2 cellular contexts compared by ENCODE assay signal in the genomic region with DNA sequence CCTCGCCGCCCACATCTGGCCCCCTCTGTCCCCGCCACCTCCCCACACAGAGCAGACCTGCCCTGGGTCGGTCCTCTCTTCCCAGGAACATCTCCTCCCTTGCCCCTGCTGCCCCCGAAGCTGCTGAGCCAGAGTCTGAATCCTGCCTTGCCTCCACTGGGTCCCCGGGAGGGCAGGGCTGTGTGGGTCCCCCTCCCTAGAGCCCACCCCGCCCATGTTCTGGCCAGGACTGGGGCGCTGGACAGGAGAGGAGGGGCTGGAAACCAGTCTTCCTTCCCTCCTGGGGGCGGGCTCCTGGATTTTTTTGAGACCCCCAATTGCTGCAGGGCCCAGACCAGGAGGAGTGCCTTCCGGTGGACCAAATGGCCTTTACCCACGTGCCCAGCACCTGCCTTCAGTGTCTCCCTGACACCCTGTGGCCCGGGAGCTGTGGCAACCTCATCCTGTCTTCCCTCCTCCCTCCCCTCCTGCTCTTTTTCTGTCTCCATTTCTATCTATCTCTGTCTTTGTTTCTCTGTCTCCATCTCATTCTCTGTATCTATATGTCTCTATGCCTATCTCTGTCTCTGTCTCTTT.
TF ChIP-seq lines count a peak whose summit lies in the region.

No MANE protein-coding gene starts in this region.

TF ChIP-seq in IMR-90, 13 proteins besides CTCF, POLR2A, EP300 and RAD21:
- no peak for TF ChIP-seq MAFK (IDR thresholded peaks at IDR 0.05; ENCODE audit: low read depth, low read length)
- TF ChIP-seq MXI1 (IDR thresholded peaks at IDR 0.05; ENCODE audit: borderline replicate concordance, low read depth, low read length) = no peak
- TF ChIP-seq, protein P1, sequence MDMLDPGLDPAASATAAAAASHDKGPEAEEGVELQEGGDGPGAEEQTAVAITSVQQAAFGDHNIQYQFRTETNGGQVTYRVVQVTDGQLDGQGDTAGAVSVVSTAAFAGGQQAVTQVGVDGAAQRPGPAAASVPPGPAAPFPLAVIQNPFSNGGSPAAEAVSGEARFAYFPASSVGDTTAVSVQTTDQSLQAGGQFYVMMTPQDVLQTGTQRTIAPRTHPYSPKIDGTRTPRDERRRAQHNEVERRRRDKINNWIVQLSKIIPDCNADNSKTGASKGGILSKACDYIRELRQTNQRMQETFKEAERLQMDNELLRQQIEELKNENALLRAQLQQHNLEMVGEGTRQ (IDR thresholded peaks at IDR 0.05; ENCODE audit: low read depth, low read length) = no peak
TF ChIP-seq in IMR-90: peak in this region for 0.

TF ChIP-seq in H1, 55 proteins besides CTCF, POLR2A, EP300 and RAD21:
- TF ChIP-seq SRF (IDR thresholded peaks at IDR 0.05; ENCODE audit: low read depth, low read length) = no peak
- no peak for TF ChIP-seq FOSL1 (IDR thresholded peaks at IDR 0.05; ENCODE audit: insufficient read depth, low read depth, low read length)
- TF ChIP-seq, protein P2, sequence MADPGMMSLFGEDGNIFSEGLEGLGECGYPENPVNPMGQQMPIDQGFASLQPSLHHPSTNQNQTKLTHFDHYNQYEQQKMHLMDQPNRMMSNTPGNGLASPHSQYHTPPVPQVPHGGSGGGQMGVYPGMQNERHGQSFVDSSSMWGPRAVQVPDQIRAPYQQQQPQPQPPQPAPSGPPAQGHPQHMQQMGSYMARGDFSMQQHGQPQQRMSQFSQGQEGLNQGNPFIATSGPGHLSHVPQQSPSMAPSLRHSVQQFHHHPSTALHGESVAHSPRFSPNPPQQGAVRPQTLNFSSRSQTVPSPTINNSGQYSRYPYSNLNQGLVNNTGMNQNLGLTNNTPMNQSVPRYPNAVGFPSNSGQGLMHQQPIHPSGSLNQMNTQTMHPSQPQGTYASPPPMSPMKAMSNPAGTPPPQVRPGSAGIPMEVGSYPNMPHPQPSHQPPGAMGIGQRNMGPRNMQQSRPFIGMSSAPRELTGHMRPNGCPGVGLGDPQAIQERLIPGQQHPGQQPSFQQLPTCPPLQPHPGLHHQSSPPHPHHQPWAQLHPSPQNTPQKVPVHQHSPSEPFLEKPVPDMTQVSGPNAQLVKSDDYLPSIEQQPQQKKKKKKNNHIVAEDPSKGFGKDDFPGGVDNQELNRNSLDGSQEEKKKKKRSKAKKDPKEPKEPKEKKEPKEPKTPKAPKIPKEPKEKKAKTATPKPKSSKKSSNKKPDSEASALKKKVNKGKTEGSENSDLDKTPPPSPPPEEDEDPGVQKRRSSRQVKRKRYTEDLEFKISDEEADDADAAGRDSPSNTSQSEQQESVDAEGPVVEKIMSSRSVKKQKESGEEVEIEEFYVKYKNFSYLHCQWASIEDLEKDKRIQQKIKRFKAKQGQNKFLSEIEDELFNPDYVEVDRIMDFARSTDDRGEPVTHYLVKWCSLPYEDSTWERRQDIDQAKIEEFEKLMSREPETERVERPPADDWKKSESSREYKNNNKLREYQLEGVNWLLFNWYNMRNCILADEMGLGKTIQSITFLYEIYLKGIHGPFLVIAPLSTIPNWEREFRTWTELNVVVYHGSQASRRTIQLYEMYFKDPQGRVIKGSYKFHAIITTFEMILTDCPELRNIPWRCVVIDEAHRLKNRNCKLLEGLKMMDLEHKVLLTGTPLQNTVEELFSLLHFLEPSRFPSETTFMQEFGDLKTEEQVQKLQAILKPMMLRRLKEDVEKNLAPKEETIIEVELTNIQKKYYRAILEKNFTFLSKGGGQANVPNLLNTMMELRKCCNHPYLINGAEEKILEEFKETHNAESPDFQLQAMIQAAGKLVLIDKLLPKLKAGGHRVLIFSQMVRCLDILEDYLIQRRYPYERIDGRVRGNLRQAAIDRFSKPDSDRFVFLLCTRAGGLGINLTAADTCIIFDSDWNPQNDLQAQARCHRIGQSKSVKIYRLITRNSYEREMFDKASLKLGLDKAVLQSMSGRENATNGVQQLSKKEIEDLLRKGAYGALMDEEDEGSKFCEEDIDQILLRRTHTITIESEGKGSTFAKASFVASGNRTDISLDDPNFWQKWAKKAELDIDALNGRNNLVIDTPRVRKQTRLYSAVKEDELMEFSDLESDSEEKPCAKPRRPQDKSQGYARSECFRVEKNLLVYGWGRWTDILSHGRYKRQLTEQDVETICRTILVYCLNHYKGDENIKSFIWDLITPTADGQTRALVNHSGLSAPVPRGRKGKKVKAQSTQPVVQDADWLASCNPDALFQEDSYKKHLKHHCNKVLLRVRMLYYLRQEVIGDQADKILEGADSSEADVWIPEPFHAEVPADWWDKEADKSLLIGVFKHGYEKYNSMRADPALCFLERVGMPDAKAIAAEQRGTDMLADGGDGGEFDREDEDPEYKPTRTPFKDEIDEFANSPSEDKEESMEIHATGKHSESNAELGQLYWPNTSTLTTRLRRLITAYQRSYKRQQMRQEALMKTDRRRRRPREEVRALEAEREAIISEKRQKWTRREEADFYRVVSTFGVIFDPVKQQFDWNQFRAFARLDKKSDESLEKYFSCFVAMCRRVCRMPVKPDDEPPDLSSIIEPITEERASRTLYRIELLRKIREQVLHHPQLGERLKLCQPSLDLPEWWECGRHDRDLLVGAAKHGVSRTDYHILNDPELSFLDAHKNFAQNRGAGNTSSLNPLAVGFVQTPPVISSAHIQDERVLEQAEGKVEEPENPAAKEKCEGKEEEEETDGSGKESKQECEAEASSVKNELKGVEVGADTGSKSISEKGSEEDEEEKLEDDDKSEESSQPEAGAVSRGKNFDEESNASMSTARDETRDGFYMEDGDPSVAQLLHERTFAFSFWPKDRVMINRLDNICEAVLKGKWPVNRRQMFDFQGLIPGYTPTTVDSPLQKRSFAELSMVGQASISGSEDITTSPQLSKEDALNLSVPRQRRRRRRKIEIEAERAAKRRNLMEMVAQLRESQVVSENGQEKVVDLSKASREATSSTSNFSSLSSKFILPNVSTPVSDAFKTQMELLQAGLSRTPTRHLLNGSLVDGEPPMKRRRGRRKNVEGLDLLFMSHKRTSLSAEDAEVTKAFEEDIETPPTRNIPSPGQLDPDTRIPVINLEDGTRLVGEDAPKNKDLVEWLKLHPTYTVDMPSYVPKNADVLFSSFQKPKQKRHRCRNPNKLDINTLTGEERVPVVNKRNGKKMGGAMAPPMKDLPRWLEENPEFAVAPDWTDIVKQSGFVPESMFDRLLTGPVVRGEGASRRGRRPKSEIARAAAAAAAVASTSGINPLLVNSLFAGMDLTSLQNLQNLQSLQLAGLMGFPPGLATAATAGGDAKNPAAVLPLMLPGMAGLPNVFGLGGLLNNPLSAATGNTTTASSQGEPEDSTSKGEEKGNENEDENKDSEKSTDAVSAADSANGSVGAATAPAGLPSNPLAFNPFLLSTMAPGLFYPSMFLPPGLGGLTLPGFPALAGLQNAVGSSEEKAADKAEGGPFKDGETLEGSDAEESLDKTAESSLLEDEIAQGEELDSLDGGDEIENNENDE (IDR thresholded peaks at IDR 0.05; ENCODE audit: insufficient replicate concordance, low read length) = no peak
- TF ChIP-seq TAF1 (IDR thresholded peaks at IDR 0.05; ENCODE audit: low read depth, low read length) = no peak
- no peak for TF ChIP-seq BCL11A (IDR thresholded peaks at IDR 0.05; ENCODE audit: low read depth in 2 of 2, low read length in 2 of 2)
- TF ChIP-seq KDM4A (IDR thresholded peaks at IDR 0.05; ENCODE audit: low read depth, low read length, severe bottlenecking) = no peak
- no peak for TF ChIP-seq ZNF274 (IDR thresholded peaks at IDR 0.05; ENCODE audit: borderline replicate concordance, extremely low read depth, low read length)
- no peak for TF ChIP-seq SAP30 (IDR thresholded peaks at IDR 0.05; ENCODE audit: insufficient read depth, insufficient replicate concordance, low read length)
- no peak for TF ChIP-seq SUZ12 (IDR thresholded peaks at IDR 0.05; ENCODE audit: low read length)
- TF ChIP-seq JUND (IDR thresholded peaks at IDR 0.05; ENCODE audit: low read length) = no peak
- no peak for TF ChIP-seq HDAC6 (IDR thresholded peaks at IDR 0.05; ENCODE audit: low read depth, low read length)
- no peak for TF ChIP-seq TAF7 (optimal IDR thresholded peaks at IDR 0.05; ENCODE audit: borderline replicate concordance, low read depth, low read length)
- TF ChIP-seq SIRT6 (IDR thresholded peaks at IDR 0.05; ENCODE audit: low read length) = no peak
- TF ChIP-seq GABPA (IDR thresholded peaks at IDR 0.05; ENCODE audit: borderline replicate concordance, insufficient read depth, low read length) = no peak
- no peak for TF ChIP-seq SIX5 (IDR thresholded peaks at IDR 0.05; ENCODE audit: low read depth, low read length)
- TF ChIP-seq RBBP5 (IDR thresholded peaks at IDR 0.05; ENCODE audit: borderline replicate concordance, low read depth, low read length) = no peak
- TF ChIP-seq PHF8 (conservative IDR thresholded peaks at IDR 0.05; ENCODE audit: low read depth, low read length) = no peak
- no peak for TF ChIP-seq KDM1A (IDR thresholded peaks at IDR 0.05; ENCODE audit: borderline replicate concordance, low read length)
- TF ChIP-seq ASH2L (IDR thresholded peaks at IDR 0.05; ENCODE audit: low read length) = no peak
